Comparison of ENCODE assay signal across 2 cellular contexts in genomic region chr22:18048441-18048898, GRCh38.
TF ChIP-seq lines count a peak whose summit lies in the region.

No MANE protein-coding gene starts in this region.

TF ChIP-seq in HEK293T, 16 proteins besides CTCF, POLR2A, EP300 and RAD21:
- TF ChIP-seq ELF4 (IDR thresholded peaks at IDR 0.05) (no peak), SP1 (IDR thresholded peaks at IDR 0.05) (no peak), FOXA1 (IDR thresholded peaks at IDR 0.05) (no peak), CTBP1 (IDR thresholded peaks at IDR 0.05; ENCODE audit: borderline replicate concordance) (no peak), LEF1 (IDR thresholded peaks at IDR 0.05; ENCODE audit: borderline replicate concordance) (no peak), HDGF (IDR thresholded peaks at IDR 0.05; ENCODE audit: borderline replicate concordance) (no peak), ZNF384 (IDR thresholded peaks at IDR 0.05) (no peak), BHLHE40 (IDR thresholded peaks at IDR 0.05; ENCODE audit: borderline replicate concordance) (no peak)

TF ChIP-seq in HepG2, 621 proteins besides CTCF, POLR2A, EP300 and RAD21:
- TF ChIP-seq PRPF4 (IDR thresholded peaks at IDR 0.05; ENCODE audit: low read depth, low read length, poor library complexity, severe bottlenecking), result no peak
- no peak for TF ChIP-seq NCOA2 (CRISPR knock-in tag; IDR thresholded peaks at IDR 0.05)
- no peak for TF ChIP-seq ARHGAP35 (CRISPR knock-in tag; IDR thresholded peaks at IDR 0.05; ENCODE audit: borderline replicate concordance)
- TF ChIP-seq ZNF205 (CRISPR knock-in tag; IDR thresholded peaks at IDR 0.05), result no peak
- TF ChIP-seq HMGA1 (CRISPR knock-in tag; conservative IDR thresholded peaks at IDR 0.05), result no peak
- TF ChIP-seq SP2 (CRISPR knock-in tag; IDR thresholded peaks at IDR 0.05), result no peak
- TF ChIP-seq ZNF574 (CRISPR knock-in tag; IDR thresholded peaks at IDR 0.05), result no peak
- no peak for TF ChIP-seq MEF2D (CRISPR knock-in tag; IDR thresholded peaks at IDR 0.05)
- no peak for TF ChIP-seq YEATS2 (CRISPR knock-in tag; IDR thresholded peaks at IDR 0.05; ENCODE audit: borderline replicate concordance)
- TF ChIP-seq FOXO4 (CRISPR knock-in tag; conservative IDR thresholded peaks at IDR 0.05), result no peak
TF ChIP-seq in HepG2: peak in this region for 0.
